Comparison of ENCODE assay signal across 8 cellular contexts in genomic region chr1:207309775-207310273, GRCh38. TPM values are rescaled to one million over a fixed set of nuclear protein-coding genes. Genes with fewer than 3 reads are reported as not detected.
DNase-seq lines count a peak whose midpoint lies in the region; ATAC-seq and TF ChIP-seq lines count a peak whose summit lies in the region.

No MANE protein-coding gene starts in this region.

- no peak for DNase-seq in CD14-positive monocyte (ENCODE audit: low spot score)
- peak; percentile 88 for DNase-seq in HT-29 (ENCODE audit: low spot score)
- peak; percentile 50 for DNase-seq in WERI-Rb-1
- no peak for DNase-seq in right atrium auricular region (ENCODE audit: low spot score)
- DNase-seq in stimulated activated effector memory CD8-positive, alpha-beta T cell treated with anti-CD3 and anti-CD28 coated beads, Interleukin-12 subunit alpha, Interleukin-12 subunit beta, amount 100 ng/mL, for 72 hours (ENCODE audit: low spot score in 2 of 2) = no peak
- DNase-seq in NCI-H1436 (lab: John Stamatoyannopoulos, UW) = no peak

- no peaks in the 10 kb centered on the region for H3K36me3 Mint-ChIP-seq in CD14-positive monocyte
- H3K36me3 Mint-ChIP-seq in stimulated activated effector memory CD8-positive, alpha-beta T cell treated with anti-CD3 and anti-CD28 coated beads, Interleukin-12 subunit alpha, Interleukin-12 subunit beta, amount 100 ng/mL, for 72 hours = no peaks in the 10 kb centered on the region

- peak overlapping the region in 1 of 2 donors; percentile 67 for H3K4me3 Mint-ChIP-seq in CD14-positive monocyte
- no peak overlapping the region for H3K4me3 Mint-ChIP-seq in stimulated activated effector memory CD8-positive, alpha-beta T cell treated with anti-CD3 and anti-CD28 coated beads, Interleukin-12 subunit alpha, Interleukin-12 subunit beta, amount 100 ng/mL, for 72 hours

- H3K27ac ChIP-seq in WERI-Rb-1 (no peak overlapping the region), right atrium auricular region (peak overlapping the region; percentile 72 to 84)

- ATAC-seq in stimulated activated effector memory CD8-positive, alpha-beta T cell treated with anti-CD3 and anti-CD28 coated beads, Interleukin-12 subunit alpha, Interleukin-12 subunit beta, amount 100 ng/mL, for 72 hours = no peak
- no peak for ATAC-seq in GM18870 (IDR thresholded peaks at IDR 0.05; ENCODE audit: unreplicated experiment)
- ATAC-seq in HG03196 (IDR thresholded peaks at IDR 0.05; ENCODE audit: unreplicated experiment) = no peak

- peaks cover 0 to 2% (median 0%) of the 10 kb centered on the region in 3 donors for H3K27me3 Mint-ChIP-seq in CD14-positive monocyte (ENCODE audit: low read depth in 3 of 3)

- peak overlapping the region; percentile 87 to 95 (median 92) for H3K27ac Mint-ChIP-seq in CD14-positive monocyte
- peak overlapping the region; percentile 20 for H3K27ac Mint-ChIP-seq in stimulated activated effector memory CD8-positive, alpha-beta T cell treated with anti-CD3 and anti-CD28 coated beads, Interleukin-12 subunit alpha, Interleukin-12 subunit beta, amount 100 ng/mL, for 72 hours

- intact Hi-C loops in CD14-positive monocyte (cut with micrococcal nuclease) = loop anchor here (5.0 to 10.0 kb wide), 3 partner anchors 63 to 225 kb away; partner anchors contain the start of gene C4BPB (in 1 of the 2)

- TF ChIP-seq CTCF in CD14-positive monocyte (IDR thresholded peaks at IDR 0.05) (no peak), WERI-Rb-1 (IDR thresholded peaks at IDR 0.05; ENCODE audit: low read depth, low read length) (no peak), right atrium auricular region (IDR thresholded peaks at IDR 0.05) (no peak)

- H3K36me3 ChIP-seq in WERI-Rb-1 (no peaks in the 10 kb centered on the region), right atrium auricular region (no peaks in the 10 kb centered on the region)

- H3K9me3 Mint-ChIP-seq in CD14-positive monocyte = peaks cover 0 to 6% (median 0%) of the 10 kb centered on the region in 7 donors
- H3K9me3 Mint-ChIP-seq in stimulated activated effector memory CD8-positive, alpha-beta T cell treated with anti-CD3 and anti-CD28 coated beads, Interleukin-12 subunit alpha, Interleukin-12 subunit beta, amount 100 ng/mL, for 72 hours = no peaks in the 10 kb centered on the region

- H3K4me1 Mint-ChIP-seq in CD14-positive monocyte = peaks cover 58% of the 10 kb centered on the region
- no peaks in the 10 kb centered on the region for H3K4me1 Mint-ChIP-seq in stimulated activated effector memory CD8-positive, alpha-beta T cell treated with anti-CD3 and anti-CD28 coated beads, Interleukin-12 subunit alpha, Interleukin-12 subunit beta, amount 100 ng/mL, for 72 hours

- H3K27me3 ChIP-seq in WERI-Rb-1 (ENCODE audit: insufficient read depth, low read depth, severe bottlenecking) = peaks cover 85% of the 10 kb centered on the region
- H3K27me3 ChIP-seq in right atrium auricular region = no peaks in the 10 kb centered on the region

- H3K9me3 ChIP-seq in WERI-Rb-1 (ENCODE audit: severe bottlenecking) = no peaks in the 10 kb centered on the region
- no peaks in the 10 kb centered on the region for H3K9me3 ChIP-seq in right atrium auricular region

- peak overlapping the region; percentile 5 for H3K4me3 ChIP-seq in WERI-Rb-1 (ENCODE audit: low read depth, low read length)
- H3K4me3 ChIP-seq in right atrium auricular region = peak overlapping the region; percentile 20 to 35

- H3K4me1 ChIP-seq in right atrium auricular region = peaks cover 0 to 15% of the 10 kb centered on the region in 2 donors

RNA-seq across cellular contexts. Expression of gene CD55, which starts 11.7 kb away (rescaled TPM):
- 100 to 1,000 TPM; 171 to 221 TPM for polyA plus RNA-seq in CD14-positive monocyte
- 55.0 and 65.9 TPM in 2 replicates for total RNA-seq in HT-29 (2014; rRNA removed; shearing (Covaris generic))
- 100 to 1,000 TPM; 109 to 117 TPM for total RNA-seq in right atrium auricular region

Comparison
In these comparisons a context has a peak if more than half of its experiments do, and no peak if none do; other contexts are left out.
1. DNase-seq: peak in HT-29 (single experiment) and WERI-Rb-1 (single experiment); none in CD14-positive monocyte (single experiment), right atrium auricular region (single experiment), stimulated activated effector memory CD8-positive, alpha-beta T cell treated with anti-CD3 and anti-CD28 coated beads, Interleukin-12 subunit alpha, Interleukin-12 subunit beta, amount 100 ng/mL, for 72 hours (0 of 2) and NCI-H1436 (single experiment).